In the genomic region with DNA sequence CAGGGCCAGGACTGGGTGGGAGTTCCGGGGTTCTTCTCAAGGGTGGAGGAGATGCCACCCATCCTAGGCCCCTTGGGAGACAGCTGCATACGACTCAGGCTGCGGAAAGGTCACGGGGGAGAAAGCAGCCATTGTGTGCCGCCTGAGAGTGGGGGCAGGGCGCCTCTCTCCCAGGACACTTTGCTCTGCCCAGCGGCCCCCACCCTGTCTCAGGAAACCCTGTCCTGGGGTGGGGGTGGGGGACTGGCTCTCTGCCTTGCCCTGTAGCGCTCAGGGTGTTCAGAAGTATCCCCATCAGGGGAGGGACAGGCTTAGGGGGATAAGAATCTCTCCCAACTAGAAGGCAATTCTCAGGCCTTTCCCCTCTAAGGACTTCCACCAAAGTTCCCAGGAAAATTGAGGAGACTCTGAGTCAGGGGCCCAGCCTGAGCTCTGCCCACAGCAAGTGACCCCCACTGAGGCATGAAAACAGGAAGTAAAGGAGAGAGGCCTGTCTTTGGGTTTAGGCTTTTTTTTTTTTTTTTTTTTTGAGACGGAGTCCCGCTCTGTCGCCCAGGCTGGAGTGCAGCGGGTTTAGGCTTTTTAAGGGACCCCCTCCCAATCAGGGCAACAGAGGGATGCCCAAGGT, we compare ENCODE assay signal across 9 cellular contexts. TPM values are rescaled to one million over a fixed set of nuclear protein-coding genes. Genes with fewer than 3 reads are reported as not detected.
A peak's percentile ranks its signal among the peaks of the same experiment; 100 is the strongest.
DNase-seq lines count a peak whose midpoint lies in the region; ATAC-seq and TF ChIP-seq lines count a peak whose summit lies in the region.
"Had no signal": no experiment of that assay in that cellular context is flagged by ENCODE, and none has a peak within 500 bp of the region (broad histone marks: within the 10 kb centered on the region; RNA-seq: fewer than 3 reads in every experiment).

No MANE protein-coding gene starts in this region.

- H3K36me3 ChIP-seq in left lung = peaks cover 0 to 28% of the 10 kb centered on the region in 2 donors
- H3K36me3 ChIP-seq in suprapubic skin = peaks cover 11% of the 10 kb centered on the region

- no peaks in the 10 kb centered on the region for H3K27me3 Mint-ChIP-seq in activated CD8-positive, alpha-beta memory T cell treated with anti-CD3 and anti-CD28 coated beads, Interleukin-2, amount 10 ng/mL, durations not matched to agents 7 days and 5 days

- CTCF ChIA-PET in activated CD8-positive, alpha-beta memory T cell treated with anti-CD3 and anti-CD28 coated beads, Interleukin-2, amount 10 ng/mL, durations not matched to agents 7 days and 5 days (lab: Charles Lee) = interaction anchor here (0.6 to 24.4 kb wide), 5 partner anchors 8 to 633 kb away, joined by 3 to 458 read pairs (median 80); a partner anchor contains a TSS

- no peak for DNase-seq in activated CD8-positive, alpha-beta memory T cell treated with anti-CD3 and anti-CD28 coated beads, Interleukin-2, amount 10 ng/mL, durations not matched to agents 7 days and 5 days
- DNase-seq in activated CD8-positive, alpha-beta memory T cell treated with anti-CD3 and anti-CD28 coated beads, Interleukin-2, amount 50 U/mL, for 4 hours = no peak
- DNase-seq in anterior cingulate cortex (lab: John Stamatoyannopoulos, UW) (peak in 45 of 58 donors; percentile 36 to 86 (median 65)), left lung (peak in 1 of 2 donors; percentile 56), suprapubic skin (ENCODE audit: low spot score in 2 of 2) (peak in 1 of 2 donors; percentile 61), RKO (ENCODE audit: low spot score) (no peak), NCI-H2081 (lab: John Stamatoyannopoulos, UW) (no peak)
- DNase-seq: activated CD8-positive, alpha-beta memory T cell treated with anti-CD3 and anti-CD28 coated beads for 24 hours had no signal

- TF ChIP-seq CTCF in left lung (IDR thresholded peaks at IDR 0.05) (no peak), suprapubic skin (IDR thresholded peaks at IDR 0.05) (no peak)

- no peak for ATAC-seq in activated CD8-positive, alpha-beta memory T cell treated with anti-CD3 and anti-CD28 coated beads, Interleukin-2, amount 10 ng/mL, durations not matched to agents 7 days and 5 days
- ATAC-seq in left lung = no peak
- ATAC-seq in HG02678 (IDR thresholded peaks at IDR 0.05; ENCODE audit: unreplicated experiment) = no peak

- no peaks in the 10 kb centered on the region for H3K27me3 ChIP-seq in left lung
- H3K27me3 ChIP-seq in suprapubic skin = no peaks in the 10 kb centered on the region

- H3K4me3 Mint-ChIP-seq in activated CD8-positive, alpha-beta memory T cell treated with anti-CD3 and anti-CD28 coated beads, Interleukin-2, amount 10 ng/mL, durations not matched to agents 7 days and 5 days = no peak overlapping the region

- H3K4me1 ChIP-seq in left lung = peaks cover 15 to 66% of the 10 kb centered on the region in 2 donors
- H3K4me1 ChIP-seq in suprapubic skin = peaks cover 89% of the 10 kb centered on the region

- H3K4me1 Mint-ChIP-seq in activated CD8-positive, alpha-beta memory T cell treated with anti-CD3 and anti-CD28 coated beads, Interleukin-2, amount 10 ng/mL, durations not matched to agents 7 days and 5 days = peaks cover 56% of the 10 kb centered on the region

- peak overlapping the region; percentile 68 to 75 for H3K27ac ChIP-seq in left lung
- peak overlapping the region; percentile 66 for H3K27ac ChIP-seq in suprapubic skin

- no peaks in the 10 kb centered on the region for H3K9me3 ChIP-seq in left lung
- no peaks in the 10 kb centered on the region for H3K9me3 ChIP-seq in suprapubic skin

- H3K36me3 Mint-ChIP-seq in activated CD8-positive, alpha-beta memory T cell treated with anti-CD3 and anti-CD28 coated beads, Interleukin-2, amount 10 ng/mL, durations not matched to agents 7 days and 5 days = peaks cover 11% of the 10 kb centered on the region

- TF ChIP-seq POLR2A in suprapubic skin (IDR thresholded peaks at IDR 0.05) = no peak

- no peak for TF ChIP-seq EP300 in suprapubic skin (IDR thresholded peaks at IDR 0.05)

- peak overlapping the region; percentile 70 for H3K27ac Mint-ChIP-seq in activated CD8-positive, alpha-beta memory T cell treated with anti-CD3 and anti-CD28 coated beads, Interleukin-2, amount 10 ng/mL, durations not matched to agents 7 days and 5 days

- H3K4me3 ChIP-seq in left lung = peak overlapping the region in 1 of 2 donors; percentile 77
- H3K4me3 ChIP-seq in suprapubic skin = peak overlapping the region; percentile 32

- intact Hi-C loops in left lung (cut with DNase I) = no loop called here

- WGBS in suprapubic skin = 88% methylated on average over 9 of the region's 12 CpGs

- no peaks in the 10 kb centered on the region for H3K9me3 Mint-ChIP-seq in activated CD8-positive, alpha-beta memory T cell treated with anti-CD3 and anti-CD28 coated beads, Interleukin-2, amount 10 ng/mL, durations not matched to agents 7 days and 5 days (ENCODE audit: low read depth)

RNA-seq across cellular contexts. Expression of a gene that starts 4.9 kb away (rescaled TPM):
- 10 to 100 TPM; 69.5 to 79.5 TPM for total RNA-seq in activated CD8-positive, alpha-beta memory T cell treated with anti-CD3 and anti-CD28 coated beads, Interleukin-2, amount 10 ng/mL, durations not matched to agents 7 days and 5 days
- total RNA-seq in left lung (10 to 100 TPM; 40.3 to 48.3 TPM), suprapubic skin (100 to 1,000 TPM in 2 of 4 donors, 10 to 100 TPM in 2; 66.7 to 103 (median 90.4) TPM)

RNA-seq across cellular contexts. Expression of a gene that starts 8.4 kb away (rescaled TPM):
- 10 to 100 TPM; 15.6 to 20.1 TPM for total RNA-seq in activated CD8-positive, alpha-beta memory T cell treated with anti-CD3 and anti-CD28 coated beads, Interleukin-2, amount 10 ng/mL, durations not matched to agents 7 days and 5 days
- total RNA-seq in left lung = 10 to 100 TPM in 1 of 2 donors, 1 to 10 TPM in 1; 8.8 to 10.2 TPM
- 10 to 100 TPM in 3 of 4 donors, 1 to 10 TPM in 1; 9.0 to 16.5 (median 10.8) TPM for total RNA-seq in suprapubic skin

RNA-seq across cellular contexts. Expression of a gene that starts 16.1 kb away (rescaled TPM):
- 100 to 1,000 TPM in 1 of 2 experiments, 10 to 100 TPM in 1; 97.0 to 131 TPM for total RNA-seq in activated CD8-positive, alpha-beta memory T cell treated with anti-CD3 and anti-CD28 coated beads, Interleukin-2, amount 10 ng/mL, durations not matched to agents 7 days and 5 days
- total RNA-seq in left lung = 10 to 100 TPM; 53.3 to 58.5 TPM
- 10 to 100 TPM; 31.6 to 45.9 (median 40.3) TPM for total RNA-seq in suprapubic skin

RNA-seq across cellular contexts. Expression of a gene that starts 17.7 kb away (rescaled TPM):
- 10 to 100 TPM; 20.0 to 20.3 TPM for total RNA-seq in activated CD8-positive, alpha-beta memory T cell treated with anti-CD3 and anti-CD28 coated beads, Interleukin-2, amount 10 ng/mL, durations not matched to agents 7 days and 5 days
- total RNA-seq in left lung = 10 to 100 TPM; 10.9 to 11.3 TPM
- total RNA-seq in suprapubic skin = 10 to 100 TPM in 1 of 4 donors, 1 to 10 TPM in 3; 7.2 to 11.0 (median 7.9) TPM

RNA-seq across cellular contexts. Expression of a gene that starts 38.1 kb away (rescaled TPM):
- 1 to 10 TPM; 2.7 to 7.0 TPM for total RNA-seq in activated CD8-positive, alpha-beta memory T cell treated with anti-CD3 and anti-CD28 coated beads, Interleukin-2, amount 10 ng/mL, durations not matched to agents 7 days and 5 days
- total RNA-seq in left lung (1 to 10 TPM; 3.8 to 3.9 TPM), suprapubic skin (10 to 100 TPM in 1 of 4 donors, 1 to 10 TPM in 3; 1.4 to 13.7 (median 6.6) TPM)

Comparison
In these comparisons a context has a peak if more than half of its experiments do, and no peak if none do; other contexts are left out.
1. DNase-seq: peak in anterior cingulate cortex (45 of 58); none in activated CD8-positive, alpha-beta memory T cell treated with anti-CD3 and anti-CD28 coated beads, Interleukin-2, amount 10 ng/mL, durations not matched to agents 7 days and 5 days (single experiment), activated CD8-positive, alpha-beta memory T cell treated with anti-CD3 and anti-CD28 coated beads, Interleukin-2, amount 50 U/mL, for 4 hours (single experiment), RKO (single experiment) and NCI-H2081 (0 of 2).